ENCODE assay signal across 8 cellular contexts in the genomic region with DNA sequence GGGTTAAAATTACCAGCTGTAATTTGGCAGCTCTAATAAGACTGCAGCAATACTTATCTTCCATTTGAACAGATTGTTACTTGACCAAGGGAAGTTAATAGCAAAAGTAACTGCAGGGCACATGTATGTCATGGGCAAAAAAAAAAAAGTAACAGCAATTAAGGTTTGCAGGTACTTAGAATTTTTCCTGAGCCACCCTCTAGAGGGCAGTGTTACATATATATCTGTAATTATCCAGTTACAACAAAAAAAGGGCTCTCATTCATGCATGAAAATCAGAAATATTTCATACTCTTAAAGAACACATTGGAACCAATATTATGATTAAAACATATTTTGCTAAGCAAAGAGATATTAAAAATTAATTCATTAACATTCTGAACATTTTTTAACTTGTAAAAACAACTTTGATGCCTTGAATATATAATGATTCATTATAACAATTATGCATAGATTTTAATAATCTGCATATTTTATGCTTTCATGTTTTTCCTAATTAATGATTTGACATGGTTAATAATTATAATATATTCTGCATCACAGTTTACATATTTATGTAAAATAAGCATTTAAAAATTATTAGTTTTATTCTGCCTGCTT. TPM values are rescaled to one million over a fixed set of nuclear protein-coding genes. Genes with fewer than 3 reads are reported as not detected.
A peak's percentile ranks its signal among the peaks of the same experiment; 100 is the strongest.
DNase-seq lines count a peak whose midpoint lies in the region; ATAC-seq and TF ChIP-seq lines count a peak whose summit lies in the region.

No MANE protein-coding gene starts in this region.

- H3K36me3 ChIP-seq in MM.1S (replicated peaks; ENCODE audit: insufficient read depth, low read length) (no peaks in the 10 kb centered on the region), endodermal cell (ENCODE audit: control insufficient read depth, insufficient read depth, low read length) (peaks cover 32% of the 10 kb centered on the region)

- no peak for ATAC-seq in HG03469 (IDR thresholded peaks at IDR 0.05; ENCODE audit: unreplicated experiment)
- ATAC-seq in activated CD8-positive, alpha-beta memory T cell treated with anti-CD3 and anti-CD28 coated beads, Interleukin-2, amount 10 ng/mL, durations not matched to agents 7 days and 5 days: no peak

- no peak overlapping the region for H2AFZ ChIP-seq in MM.1S (ENCODE audit: low read length)

- CTCF ChIA-PET in RWPE1 (lab: Yijun Ruan, JAX): interaction anchor here (0.6 kb wide), 1 partner anchor 62 kb away, joined by 9 read pairs; no protein-coding TSS in a partner anchor
- CTCF ChIA-PET in activated CD8-positive, alpha-beta memory T cell treated with anti-CD3 and anti-CD28 coated beads, Interleukin-2, amount 10 ng/mL, durations not matched to agents 7 days and 5 days (lab: Charles Lee): interaction anchor here (0.6 to 2.3 kb wide), 4 partner anchors 21 to 503 kb away, joined by 3 to 7 read pairs (median 4); no protein-coding TSS in a partner anchor

- TF ChIP-seq CTCF in MM.1S (IDR thresholded peaks at IDR 0.05; ENCODE audit: low read length): peak; percentile 56
- TF ChIP-seq CTCF in RWPE1 (conservative IDR thresholded peaks at IDR 0.05; ENCODE audit: low read depth): peak; percentile 57
- TF ChIP-seq CTCF in endodermal cell (conservative IDR thresholded peaks at IDR 0.05): peak; percentile 85
- TF ChIP-seq CTCF in neural crest cell (conservative IDR thresholded peaks at IDR 0.05): peak; percentile 79

- H3K27ac ChIP-seq in MM.1S (ENCODE audit: low read length) (no peak overlapping the region), RWPE1 (no peak overlapping the region), endodermal cell (ENCODE audit: low read depth, low read length) (no peak overlapping the region)

- in situ Hi-C loops in ACHN (cut with HindIII; ENCODE audit: low pct_ligation_motif_present, low pct_unique_long_range_greater_than_20kb, low sequenced_read_pairs): no loop called here

- peaks cover 13% of the 10 kb centered on the region for H3K36me3 Mint-ChIP-seq in endodermal cell (ENCODE audit: low read depth)
- peaks cover 10% of the 10 kb centered on the region for H3K36me3 Mint-ChIP-seq in neural crest cell (ENCODE audit: low read depth)
- peaks cover 18% of the 10 kb centered on the region for H3K36me3 Mint-ChIP-seq in activated CD8-positive, alpha-beta memory T cell treated with anti-CD3 and anti-CD28 coated beads, Interleukin-2, amount 10 ng/mL, durations not matched to agents 7 days and 5 days

- H3K4me1 Mint-ChIP-seq in endodermal cell (no peaks in the 10 kb centered on the region), neural crest cell (no peaks in the 10 kb centered on the region)
- H3K4me1 Mint-ChIP-seq in activated CD8-positive, alpha-beta memory T cell treated with anti-CD3 and anti-CD28 coated beads, Interleukin-2, amount 10 ng/mL, durations not matched to agents 7 days and 5 days: peaks cover 8% of the 10 kb centered on the region

- no peaks in the 10 kb centered on the region for H3K27me3 ChIP-seq in MM.1S (replicated peaks; ENCODE audit: insufficient read depth, low read length)
- no peaks in the 10 kb centered on the region for H3K27me3 ChIP-seq in endodermal cell (ENCODE audit: control insufficient read depth, insufficient read depth, low read length, poor library complexity, severe bottlenecking)

- H3K4me2 ChIP-seq in MM.1S (ENCODE audit: low read depth, low read length): no peak overlapping the region

- no peak overlapping the region for H3K4me3 ChIP-seq in MM.1S (ENCODE audit: low read length)
- no peak overlapping the region for H3K4me3 ChIP-seq in endodermal cell (ENCODE audit: low read length)

- H3F3A ChIP-seq in MM.1S (ENCODE audit: insufficient read depth, low read length): no peaks in the 10 kb centered on the region

- POLR2A ChIA-PET in RWPE1 (lab: Yijun Ruan, JAX; ENCODE audit: low non-redundant PET): no interaction called here

- H3K9me3 Mint-ChIP-seq in endodermal cell (peaks cover 22% of the 10 kb centered on the region), neural crest cell (no peaks in the 10 kb centered on the region)
- no peaks in the 10 kb centered on the region for H3K9me3 Mint-ChIP-seq in activated CD8-positive, alpha-beta memory T cell treated with anti-CD3 and anti-CD28 coated beads, Interleukin-2, amount 10 ng/mL, durations not matched to agents 7 days and 5 days (ENCODE audit: low read depth)

- no peaks in the 10 kb centered on the region for H3K9me2 ChIP-seq in MM.1S (replicated peaks; ENCODE audit: insufficient read depth, low read length)

- H3K9me3 ChIP-seq in MM.1S (replicated peaks; ENCODE audit: insufficient read depth, low read length): no peaks in the 10 kb centered on the region
- no peaks in the 10 kb centered on the region for H3K9me3 ChIP-seq in endodermal cell (ENCODE audit: control insufficient read depth, low read length)

- H3K27ac Mint-ChIP-seq in endodermal cell (no peak overlapping the region), neural crest cell (ENCODE audit: unreplicated experiment) (no peak overlapping the region)
- H3K27ac Mint-ChIP-seq in activated CD8-positive, alpha-beta memory T cell treated with anti-CD3 and anti-CD28 coated beads, Interleukin-2, amount 10 ng/mL, durations not matched to agents 7 days and 5 days: no peak overlapping the region

- H4K20me1 ChIP-seq in MM.1S (ENCODE audit: insufficient read depth, low read length): no peaks in the 10 kb centered on the region

- H3K4me1 ChIP-seq in MM.1S (ENCODE audit: low read length) (no peaks in the 10 kb centered on the region), endodermal cell (ENCODE audit: control insufficient read depth, insufficient read depth, low read length) (no peaks in the 10 kb centered on the region)

- peak; percentile 47 for DNase-seq in ACHN
- DNase-seq in EL: peak; percentile 39
- peak; percentile 60 for DNase-seq in MM.1S
- peak; percentile 20 for DNase-seq in RWPE1 (ENCODE audit: low spot score)
- DNase-seq in endodermal cell: no peak
- DNase-seq in neural crest cell (ENCODE audit: low read depth, low spot score): peak; percentile 8
- no peak for DNase-seq in activated CD8-positive, alpha-beta memory T cell treated with anti-CD3 and anti-CD28 coated beads, Interleukin-2, amount 10 ng/mL, durations not matched to agents 7 days and 5 days

- H3K9ac ChIP-seq in MM.1S (ENCODE audit: low read length): no peak overlapping the region
- no peak overlapping the region for H3K9ac ChIP-seq in endodermal cell (ENCODE audit: extremely low read depth, low read length, poor library complexity, severe bottlenecking)

- H3K4me3 Mint-ChIP-seq in endodermal cell (no peak overlapping the region), neural crest cell (no peak overlapping the region)
- no peak overlapping the region for H3K4me3 Mint-ChIP-seq in activated CD8-positive, alpha-beta memory T cell treated with anti-CD3 and anti-CD28 coated beads, Interleukin-2, amount 10 ng/mL, durations not matched to agents 7 days and 5 days

- H3K27me3 Mint-ChIP-seq in endodermal cell (ENCODE audit: insufficient read depth): no peaks in the 10 kb centered on the region
- H3K27me3 Mint-ChIP-seq in neural crest cell (ENCODE audit: low read depth): no peaks in the 10 kb centered on the region
- H3K27me3 Mint-ChIP-seq in activated CD8-positive, alpha-beta memory T cell treated with anti-CD3 and anti-CD28 coated beads, Interleukin-2, amount 10 ng/mL, durations not matched to agents 7 days and 5 days: no peaks in the 10 kb centered on the region

- H3K79me2 ChIP-seq in MM.1S (ENCODE audit: low read length): peaks cover 13% of the 10 kb centered on the region

RNA-seq across cellular contexts. Expression of a gene that starts 25.1 kb away (rescaled TPM):
- total RNA-seq in endodermal cell: 10 to 100 TPM; 59.1 to 59.8 TPM
- polyA plus RNA-seq in endodermal cell (2013, experiment 1 of 2): 21.5 TPM
- polyA plus RNA-seq in endodermal cell (2013, experiment 2 of 2): 18.1 TPM
- 34.1 and 34.4 TPM in 2 replicates for total RNA-seq in neural crest cell
- 10 to 100 TPM; 36.6 to 36.9 TPM for total RNA-seq in activated CD8-positive, alpha-beta memory T cell treated with anti-CD3 and anti-CD28 coated beads, Interleukin-2, amount 10 ng/mL, durations not matched to agents 7 days and 5 days

Comparison
In these comparisons a context has a peak if more than half of its experiments do, and no peak if none do; other contexts are left out.
1. DNase-seq: peak in ACHN (single experiment), EL (single experiment), MM.1S (single experiment), RWPE1 (single experiment) and neural crest cell (single experiment); none in endodermal cell (single experiment) and activated CD8-positive, alpha-beta memory T cell treated with anti-CD3 and anti-CD28 coated beads, Interleukin-2, amount 10 ng/mL, durations not matched to agents 7 days and 5 days (single experiment).
2. Peak in every context shown above with its lines, with median percentiles within 50 percentile points of each other: CTCF ChIP-seq.